ENCODE assay signal across 8 cellular contexts in genomic region chr22:27238935-27239510, GRCh38.
DNase-seq lines count a peak whose midpoint lies in the region; ATAC-seq, FAIRE-seq and TF ChIP-seq lines count a peak whose summit lies in the region.

No MANE protein-coding gene starts in this region.

- peak; percentile 79 for DNase-seq in ELR (ENCODE audit: low read depth)
- peak; percentile 87 to 93 for DNase-seq in SJSA1 (ENCODE audit: low read depth in 1 of 2, low spot score in 2 of 2)
- peak; percentile 100 for DNase-seq in glomerular visceral epithelial cell (ENCODE audit: extremely low spot score)
- peak; percentile 81 to 85 for DNase-seq in psoas muscle
- no peak for DNase-seq in central memory CD4-positive, alpha-beta T cell
- no peak for DNase-seq in ecto neural progenitor cell (ENCODE audit: low spot score)
- DNase-seq in GM12891 (ENCODE audit: insufficient read length, low spot score), result no peak

- H3K4me1 ChIP-seq in SJSA1 (replicated peaks) (peaks cover 24% of the 10 kb centered on the region), psoas muscle (no peaks in the 10 kb centered on the region)

- TF ChIP-seq POLR2A in GM12891 (IDR thresholded peaks at IDR 0.05; ENCODE audit: low read depth, low read length), result no peak

- 19 to 23% (median 20%) methylated on average over 10 of the region's 10 CpGs for WGBS in psoas muscle, 3 donors

- H3K27ac ChIP-seq in SJSA1 (peak overlapping the region; percentile 70), psoas muscle (no peak overlapping the region)

- H3K36me3 ChIP-seq in SJSA1 (no peaks in the 10 kb centered on the region), psoas muscle (ENCODE audit: insufficient read depth in 1 of 2, low read depth in 1 of 2) (no peaks in the 10 kb centered on the region)

- H3K9me3 ChIP-seq in SJSA1 (replicated peaks) (no peaks in the 10 kb centered on the region), psoas muscle (no peaks in the 10 kb centered on the region)

- intact Hi-C loops in psoas muscle (cut with DNase I), result no loop called here

- ATAC-seq in psoas muscle (peak; percentile 41 to 71 (median 54)), GM19351 (IDR thresholded peaks at IDR 0.05; ENCODE audit: unreplicated experiment) (no peak)

- FAIRE-seq in GM12891 (lab: Jason Lieb, UNC), result no peak

- H3K4me3 ChIP-seq in SJSA1 (no peak overlapping the region), psoas muscle (no peak overlapping the region)

- no peak for TF ChIP-seq CTCF in psoas muscle (IDR thresholded peaks at IDR 0.05)

- H3K27me3 ChIP-seq in SJSA1 (replicated peaks) (no peaks in the 10 kb centered on the region), psoas muscle (ENCODE audit: insufficient read depth in 3 of 3, low read length in 2 of 3) (peaks cover 0 to 10% (median 0%) of the 10 kb centered on the region in 3 donors)

TF ChIP-seq in GM12891, 5 proteins besides CTCF, POLR2A, EP300 and RAD21:
- TF ChIP-seq POLR2AphosphoS5 (IDR thresholded peaks at IDR 0.05; ENCODE audit: low read depth, low read length) (no peak), TAF1 (IDR thresholded peaks at IDR 0.05; ENCODE audit: low read depth, low read length) (no peak), PAX5 (IDR thresholded peaks at IDR 0.05; ENCODE audit: insufficient read depth, low read length, severe bottlenecking) (no peak), SPI1 (IDR thresholded peaks at IDR 0.05; ENCODE audit: low read depth, low read length) (no peak), POU2F2 (IDR thresholded peaks at IDR 0.05; ENCODE audit: low read depth, low read length) (no peak)

Comparison
In these comparisons a context has a peak if more than half of its experiments do, and no peak if none do; other contexts are left out.
1. DNase-seq: peak in ELR (single experiment), SJSA1 (2 of 2), glomerular visceral epithelial cell (single experiment) and psoas muscle (2 of 2); none in central memory CD4-positive, alpha-beta T cell (single experiment), ecto neural progenitor cell (single experiment) and GM12891 (single experiment).